Comparison of ENCODE assay signal across 20 cellular contexts in the genomic region with DNA sequence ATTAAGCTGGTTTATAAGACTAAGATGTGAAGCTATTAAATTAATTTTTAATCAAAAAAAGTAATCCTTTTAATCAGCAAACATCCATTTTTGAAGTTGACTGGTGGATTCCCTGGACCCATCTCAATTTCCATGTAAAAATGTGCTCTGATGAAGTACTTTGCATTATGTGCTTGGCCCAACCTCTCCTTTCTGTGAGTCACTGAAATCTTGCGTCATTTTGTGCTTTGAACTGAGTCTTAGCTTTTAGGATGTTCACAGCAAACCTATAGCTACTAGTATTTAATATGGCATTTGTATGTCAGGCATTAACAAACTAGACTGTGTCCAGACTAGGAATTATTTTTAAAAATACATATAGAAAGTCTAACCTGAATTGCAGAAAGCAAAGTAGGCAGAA. TPM values are rescaled to one million over a fixed set of nuclear protein-coding genes. Genes with fewer than 3 reads are reported as not detected.
DNase-seq lines count a peak whose midpoint lies in the region; ATAC-seq, FAIRE-seq and TF ChIP-seq lines count a peak whose summit lies in the region.
"Had no signal": no experiment of that assay in that cellular context is flagged by ENCODE, and none has a peak within 500 bp of the region (broad histone marks: within the 10 kb centered on the region; RNA-seq: fewer than 3 reads in every experiment).

No MANE protein-coding gene starts in this region.

- ATAC-seq in PC-3: no peak
- ATAC-seq in omental fat pad (ENCODE audit: low FRiP score): peak; percentile 75
- ATAC-seq: CD8-positive, alpha-beta T cell; naive thymus-derived CD8-positive, alpha-beta T cell; right cardiac atrium; stimulated activated effector memory CD8-positive, alpha-beta T cell treated with anti-CD3 and anti-CD28 coated beads, Interleukin-12 subunit alpha, Interleukin-12 subunit beta, amount 100 ng/mL, for 72 hours; T-cell had no signal

- H3K4me3 ChIP-seq in PC-3 (ENCODE audit: low read length): no peak overlapping the region
- no peak overlapping the region for H3K4me3 ChIP-seq in H1 (ENCODE audit: extremely low read depth in 1 of 4, insufficient read depth in 2 of 4, low read depth in 3 of 4, low read length in 4 of 4)
- no peak overlapping the region for H3K4me3 ChIP-seq in GM23248
- H3K4me3 ChIP-seq: ovary, testis had no signal

- H2AK5ac ChIP-seq in H1 (ENCODE audit: low read depth, low read length): no peak overlapping the region

- H3K4ac ChIP-seq in H1 (replicated peaks; ENCODE audit: insufficient read length, low read depth, low read length): no peak overlapping the region

- CTCF ChIA-PET in PC-3 (lab: Charles Lee): no interaction called here
- CTCF ChIA-PET in H1 (lab: Charles Lee; ENCODE audit: partially characterized antibody): interaction anchor here (0.7 to 1.2 kb wide), 2 partner anchors 262 to 1042 kb away, joined by 3 to 5 read pairs; no protein-coding TSS in a partner anchor

- H4K8ac ChIP-seq in H1 (ENCODE audit: extremely low read depth, insufficient read depth, low read length): no peak overlapping the region

- intact Hi-C loops in PC-3 (cut with micrococcal nuclease): no loop called here

- H3K23ac ChIP-seq in H1 (ENCODE audit: insufficient read length): no peak overlapping the region

- no peak overlapping the region for H4K5ac ChIP-seq in H1 (ENCODE audit: insufficient read length, low read depth, low read length)

- H3K4me2 ChIP-seq in PC-3 (ENCODE audit: low read length) (no peak overlapping the region), H1 (ENCODE audit: insufficient read depth in 1 of 2, low read depth in 2 of 2, low read length in 2 of 2) (no peak overlapping the region), GM23248 (ENCODE audit: unreplicated experiment) (no peak overlapping the region)
- H3K4me2 ChIP-seq: KMS-11 had no signal

- no peak overlapping the region for H2BK5ac ChIP-seq in H1 (ENCODE audit: low read depth, low read length)

- no peak for TF ChIP-seq POLR2A in H1 (IDR thresholded peaks at IDR 0.05; ENCODE audit: control extremely low read depth in 1 of 2, low read depth in 2 of 2, low read length in 2 of 2)

- no peak overlapping the region for H3K18ac ChIP-seq in H1 (ENCODE audit: extremely low read depth, low read length)

- H3K79me2 ChIP-seq in PC-3 (ENCODE audit: low read length) (no peaks in the 10 kb centered on the region), H1 (ENCODE audit: control insufficient read depth in 1 of 2, insufficient read depth in 2 of 2, low read length in 2 of 2) (no peaks in the 10 kb centered on the region), GM23248 (ENCODE audit: insufficient read depth) (no peaks in the 10 kb centered on the region)

- H2AFZ ChIP-seq in PC-3 (ENCODE audit: low read length): no peak overlapping the region
- no peak overlapping the region for H2AFZ ChIP-seq in H1 (ENCODE audit: low read length)
- no peak overlapping the region for H2AFZ ChIP-seq in GM23248

- TF ChIP-seq RAD21 in H1 (IDR thresholded peaks at IDR 0.05 in 1 of 2, conservative IDR thresholded peaks at IDR 0.05 in 1 of 2; ENCODE audit: low read depth in 2 of 2, low read length in 2 of 2): no peak

- H3K9me3 ChIP-seq in PC-3 (ENCODE audit: low read length) (no peaks in the 10 kb centered on the region), H1 (ENCODE audit: insufficient read depth in 2 of 2, low read depth in 1 of 2, low read length in 1 of 2) (no peaks in the 10 kb centered on the region), GM23248 (ENCODE audit: low read depth) (no peaks in the 10 kb centered on the region)
- H3K9me3 ChIP-seq: ovary, testis had no signal

- H2BK120ac ChIP-seq in H1 (replicated peaks; ENCODE audit: low read depth, low read length): no peak overlapping the region

- DNase-seq in HS-5 (ENCODE audit: low read depth) (peak; percentile 64), PC-3 (peak; percentile 25), H1 (ENCODE audit: low read depth in 1 of 2, low spot score in 2 of 2) (no peak), omental fat pad (ENCODE audit: low spot score) (no peak), HuH-7 (ENCODE audit: low spot score) (no peak), NCI-H146 (lab: John Stamatoyannopoulos, UW) (no peak), GM23248 (no peak)
- DNase-seq: activated gamma-delta T cell; CD8-positive, alpha-beta T cell; head of caudate nucleus; naive thymus-derived CD8-positive, alpha-beta T cell; NCI-H2081; ovary; right cardiac atrium; T-cell; testis had no signal

- no peaks in the 10 kb centered on the region for H3K79me1 ChIP-seq in H1 (ENCODE audit: low read depth, low read length)

- no peak overlapping the region for H3K14ac ChIP-seq in H1 (ENCODE audit: insufficient read length)

- FAIRE-seq in H1 (lab: Jason Lieb, UNC): no peak

- no peak overlapping the region for H3K56ac ChIP-seq in H1 (replicated peaks; ENCODE audit: insufficient read length, low read depth, low read length)

- H4K91ac ChIP-seq in H1 (replicated peaks; ENCODE audit: insufficient read length, low read length): no peak overlapping the region

- TF ChIP-seq EP300 in H1 (IDR thresholded peaks at IDR 0.05; ENCODE audit: borderline replicate concordance in 1 of 2, low read depth in 2 of 2, low read length in 2 of 2): no peak

- POLR2A ChIA-PET in PC-3 (lab: Charles Lee; ENCODE audit: unreplicated experiment) (no interaction called here), H1 (lab: Charles Lee; ENCODE audit: partially characterized antibody) (no interaction called here)

- H2BK20ac ChIP-seq in H1 (ENCODE audit: low read length): no peak overlapping the region

- BruUV-seq in PC-3 (replicated peaks; lab: Mats Ljungman, UMichigan): no TSS peak

- in situ Hi-C loops in GM23248 (cut with MboI): no loop called here

- H2BK12ac ChIP-seq in H1 (ENCODE audit: low read depth, low read length): no peak overlapping the region

- H3K27me3 ChIP-seq in PC-3 (ENCODE audit: low read length) (no peaks in the 10 kb centered on the region), H1 (replicated peaks in 1 of 4; ENCODE audit: control insufficient read depth in 3 of 4, extremely low read depth in 1 of 4, insufficient read depth in 3 of 4, low read length in 3 of 4) (no peaks in the 10 kb centered on the region), GM23248 (replicated peaks; ENCODE audit: insufficient read depth) (no peaks in the 10 kb centered on the region)
- H3K27me3 ChIP-seq: testis had no signal

- H3K9me2 ChIP-seq in PC-3 (replicated peaks; ENCODE audit: low read length): no peaks in the 10 kb centered on the region
- H3K9me2 ChIP-seq in GM23248 (ENCODE audit: insufficient read depth): no peaks in the 10 kb centered on the region

- no peaks in the 10 kb centered on the region for H3K4me1 ChIP-seq in PC-3 (ENCODE audit: insufficient read depth, low read length)
- H3K4me1 ChIP-seq in H1 (replicated peaks in 1 of 4; ENCODE audit: control insufficient read depth in 3 of 4, insufficient read depth in 4 of 4, low read length in 3 of 4): no peaks in the 10 kb centered on the region
- no peaks in the 10 kb centered on the region for H3K4me1 ChIP-seq in GM23248 (ENCODE audit: insufficient read depth)
- H3K4me1 ChIP-seq: testis had no signal

- WGBS in H1 (ENCODE audit: extremely low coverage in 1 of 2, insufficient coverage in 1 of 2, insufficient read length in 1 of 2, insufficient replicate concordance in 2 of 2, low coverage in 1 of 2, low lambda C conversion rate in 2 of 2, missing lambda C conversion rate in 1 of 2), 2 experiments: 95% methylated on average over 1 of the region's 1 CpG; no CpG with 5 or more reads in 1 of the 2 experiments
- 0 to 4% methylated on average over 1 of the region's 1 CpG for WGBS in GM23248 (ENCODE audit: low coverage in 1 of 2, low lambda C conversion rate in 2 of 2, missing lambda C conversion rate in 2 of 2), 2 experiments

- H3K36me3 ChIP-seq in PC-3 (ENCODE audit: low read depth, low read length) (no peaks in the 10 kb centered on the region), H1 (ENCODE audit: control insufficient read depth in 2 of 4, insufficient read depth in 4 of 4, low read length in 3 of 4) (no peaks in the 10 kb centered on the region), GM23248 (ENCODE audit: low read depth) (no peaks in the 10 kb centered on the region)
- H3K36me3 ChIP-seq: ovary had no signal

- no peaks in the 10 kb centered on the region for H3K23me2 ChIP-seq in H1 (ENCODE audit: low read depth, low read length)

- TF ChIP-seq CTCF in PC-3 (conservative IDR thresholded peaks at IDR 0.05; ENCODE audit: low read depth, low read length): no peak
- TF ChIP-seq CTCF in H1 (IDR thresholded peaks at IDR 0.05; ENCODE audit: control extremely low read depth in 1 of 3, insufficient read depth in 1 of 3, low read depth in 1 of 3, low read length in 3 of 3): no peak
- TF ChIP-seq CTCF in omental fat pad (IDR thresholded peaks at IDR 0.05): no peak

- H4K20me1 ChIP-seq in PC-3 (ENCODE audit: low read length) (no peaks in the 10 kb centered on the region), H1 (replicated peaks in 1 of 2; ENCODE audit: control insufficient read depth in 1 of 2, insufficient read depth in 2 of 2, low read length in 2 of 2) (no peaks in the 10 kb centered on the region), GM23248 (ENCODE audit: insufficient read depth) (no peaks in the 10 kb centered on the region)

- no peak overlapping the region for H3K9ac ChIP-seq in PC-3 (ENCODE audit: low read length)
- H3K9ac ChIP-seq in H1 (replicated peaks in 1 of 4; ENCODE audit: extremely low read depth in 1 of 4, low read depth in 3 of 4, low read length in 3 of 4): no peak overlapping the region
- H3K9ac ChIP-seq in GM23248: no peak overlapping the region
- H3K9ac ChIP-seq: KMS-11 had no signal

- H3K27ac ChIP-seq in PC-3 (ENCODE audit: low read length) (no peak overlapping the region), H1 (ENCODE audit: low read depth, low read length) (no peak overlapping the region), GM23248 (no peak overlapping the region)
- H3K27ac ChIP-seq: KMS-11, ovary, testis had no signal

- H3F3A ChIP-seq in PC-3 (ENCODE audit: low read length, unreplicated experiment) (no peaks in the 10 kb centered on the region), GM23248 (ENCODE audit: insufficient read depth) (no peaks in the 10 kb centered on the region)

- no peak overlapping the region for H2BK15ac ChIP-seq in H1 (ENCODE audit: low read length)

TF ChIP-seq in H1, 55 proteins besides CTCF, POLR2A, EP300 and RAD21 (continues in another document):
- no peak for TF ChIP-seq SIX5 (IDR thresholded peaks at IDR 0.05; ENCODE audit: low read depth, low read length)

RNA-seq across cellular contexts. Expression of a gene that starts 55.0 kb away (rescaled TPM):
- total RNA-seq in PC-3 (2014; rRNA removed): 0.44 TPM in 1 of 2 replicates, not detected in the other
- total RNA-seq in H1 (2021; fragmentation: NEBNext Ultra II Directional; extraction: Animal tissue kit (Norgen Biotek cat#: 25700)): not detected in 2 replicates
- polyA plus RNA-seq in H1 (2011; rRNA removed): 0.03 TPM in 1 of 2 replicates, not detected in the other
- polyA plus RNA-seq in H1 (2011; cell fraction: cytosol; rRNA removed): not detected
- polyA plus RNA-seq in H1 (2011; cell fraction: nucleus; rRNA removed): not detected
- polyA plus RNA-seq in H1 (2012, experiment 1 of 2): not detected in 4 replicates
- polyA plus RNA-seq in H1 (2012, experiment 2 of 2): not detected
- 0.10 TPM for polyA plus RNA-seq in H1 (2013, experiment 1 of 2)
- polyA plus RNA-seq in H1 (2013, experiment 2 of 2): 0.09 TPM
- 0.06 TPM in 1 of 2 replicates, not detected in the other for polyA minus RNA-seq in H1 (2011; rRNA and poly(A)+ RNA removed)
- polyA minus RNA-seq in H1 (2011; cell fraction: cytosol; rRNA and poly(A)+ RNA removed): not detected
- 0.60 TPM for polyA minus RNA-seq in H1 (2011; cell fraction: nucleus; rRNA and poly(A)+ RNA removed)
- not detected for total RNA-seq in omental fat pad
- total RNA-seq in GM23248 (2014; rRNA removed; shearing (Covaris generic)): not detected in 2 replicates
- polyA plus RNA-seq in GM23248 (2016; fragmentation: Nextera tagmentation; extraction: Ambion mirVana): not detected in 2 replicates
- total RNA-seq: CD8-positive, alpha-beta T cell; dermis microvascular lymphatic vessel endothelial cell; epithelial cell of proximal tubule; naive thymus-derived CD8-positive, alpha-beta T cell; right cardiac atrium; T-cell had no signal
- polyA plus RNA-seq: naive thymus-derived CD8-positive, alpha-beta T cell; right cardiac atrium had no signal

Comparison
In these comparisons a context has a peak if more than half of its experiments do, and no peak if none do; other contexts are left out.
1. DNase-seq: peak in HS-5 (single experiment) and PC-3 (single experiment); none in H1 (0 of 2), omental fat pad (single experiment), HuH-7 (single experiment), NCI-H146 (single experiment) and GM23248 (single experiment).